1 cellular context compared by ENCODE assay signal in the genomic region with DNA sequence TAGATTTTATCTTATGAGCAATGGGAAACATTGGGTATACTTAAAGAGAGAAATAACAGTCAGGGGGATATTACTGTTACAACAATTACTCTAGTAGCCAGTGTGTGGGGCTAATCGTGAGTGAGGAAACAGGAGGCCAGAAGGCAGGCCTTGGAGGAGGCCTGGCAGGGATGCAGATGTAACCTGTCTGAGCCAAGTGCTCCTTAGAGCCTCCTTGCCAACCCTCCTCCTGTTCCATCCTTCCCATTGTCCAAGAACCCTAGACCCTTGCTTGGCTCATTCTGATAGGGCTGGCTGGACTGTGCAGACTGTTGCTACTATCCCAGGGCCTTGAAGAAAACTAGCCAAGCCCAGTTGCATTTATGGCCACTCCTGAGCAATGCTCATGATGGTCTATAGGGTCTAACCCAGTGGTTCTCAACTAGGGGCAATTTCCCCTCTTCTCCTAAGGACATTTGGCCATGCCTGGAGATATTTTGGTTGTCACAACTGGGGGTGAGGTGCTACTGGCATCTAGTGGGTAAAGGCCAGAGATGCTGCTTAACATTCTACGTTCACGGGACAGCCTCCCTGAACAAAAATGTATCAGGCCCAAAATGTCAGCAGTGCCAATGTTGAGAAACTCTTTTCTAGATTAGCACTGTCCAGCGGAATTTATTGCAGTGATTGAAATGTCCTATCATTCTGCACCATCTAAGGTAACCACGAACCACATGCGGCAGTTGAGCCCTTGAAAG.
TF ChIP-seq lines count a peak whose summit lies in the region.

No MANE protein-coding gene starts in this region.

TF ChIP-seq in IMR-90, 13 proteins besides CTCF, POLR2A, EP300 and RAD21 (continued from another document):
- TF ChIP-seq, protein P1, sequence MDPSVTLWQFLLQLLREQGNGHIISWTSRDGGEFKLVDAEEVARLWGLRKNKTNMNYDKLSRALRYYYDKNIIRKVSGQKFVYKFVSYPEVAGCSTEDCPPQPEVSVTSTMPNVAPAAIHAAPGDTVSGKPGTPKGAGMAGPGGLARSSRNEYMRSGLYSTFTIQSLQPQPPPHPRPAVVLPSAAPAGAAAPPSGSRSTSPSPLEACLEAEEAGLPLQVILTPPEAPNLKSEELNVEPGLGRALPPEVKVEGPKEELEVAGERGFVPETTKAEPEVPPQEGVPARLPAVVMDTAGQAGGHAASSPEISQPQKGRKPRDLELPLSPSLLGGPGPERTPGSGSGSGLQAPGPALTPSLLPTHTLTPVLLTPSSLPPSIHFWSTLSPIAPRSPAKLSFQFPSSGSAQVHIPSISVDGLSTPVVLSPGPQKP (IDR thresholded peaks at IDR 0.05; ENCODE audit: borderline replicate concordance, low read depth, low read length): no peak
- TF ChIP-seq RFX5 (IDR thresholded peaks at IDR 0.05; ENCODE audit: low read depth, low read length) (no peak), NFE2L2 (IDR thresholded peaks at IDR 0.05; ENCODE audit: low read depth, low read length) (no peak), CHD1 (IDR thresholded peaks at IDR 0.05; ENCODE audit: low read depth, low read length) (no peak), FOS (IDR thresholded peaks at IDR 0.05; ENCODE audit: low read depth, low read length) (no peak)
TF ChIP-seq in IMR-90: peak in this region for 0.
